In the genomic region with DNA sequence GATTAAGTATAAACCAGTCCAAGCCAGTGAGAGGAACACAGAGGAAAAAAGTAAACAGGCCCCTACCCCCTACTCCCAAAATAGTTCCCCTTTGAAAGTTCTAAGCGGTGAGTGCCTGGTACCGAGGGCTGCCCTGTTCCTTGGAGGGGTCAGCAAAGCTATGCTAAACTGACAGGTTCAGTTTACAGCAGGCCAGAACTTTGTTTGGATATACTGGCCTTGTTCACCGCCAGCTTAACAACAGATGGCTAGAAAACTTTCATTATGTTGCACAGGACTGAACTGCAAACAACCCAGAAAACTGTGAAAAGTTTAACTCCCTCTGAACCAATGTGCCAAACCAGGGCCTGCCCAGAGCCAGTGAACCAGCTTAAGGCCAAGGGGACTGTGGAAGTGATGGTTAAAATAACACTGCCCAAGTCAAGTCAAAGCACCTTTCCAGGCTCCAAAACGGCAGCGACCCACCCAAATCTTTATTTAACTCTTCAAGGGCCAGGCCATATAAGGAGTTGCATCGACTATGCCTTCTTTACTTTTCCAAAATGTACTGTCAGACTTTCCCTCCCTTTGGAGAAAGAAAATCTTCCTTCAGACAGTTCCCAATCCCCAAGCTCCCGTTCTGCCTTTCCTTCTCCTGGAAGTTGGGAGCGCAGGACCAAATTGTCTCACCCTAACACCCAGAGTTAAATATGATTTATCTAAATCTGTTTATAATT, we compare ENCODE assay signal across 16 cellular contexts.
DNase-seq lines count a peak whose midpoint lies in the region; ATAC-seq and TF ChIP-seq lines count a peak whose summit lies in the region.
"Had no signal": no experiment of that assay in that cellular context is flagged by ENCODE, and none has a peak within 500 bp of the region (broad histone marks: within the 10 kb centered on the region; RNA-seq: fewer than 3 reads in every experiment).

No MANE protein-coding gene starts in this region.

- H3K36me3 ChIP-seq in body of pancreas (replicated peaks in 1 of 2; ENCODE audit: insufficient read depth in 1 of 2, low read depth in 2 of 2) = no peaks in the 10 kb centered on the region

- DNase-seq in DMS 273 (lab: John Stamatoyannopoulos, UW; ENCODE audit: unreplicated experiment) (peak; percentile 52), DMS 273 treated with DMSO at 0.1 percent for 48 hours (lab: John Stamatoyannopoulos, UW) (no peak), body of pancreas (peak; percentile 47 to 75 (median 60)), mesothelial cell of epicardium (ENCODE audit: low spot score in 2 of 2, unreplicated experiment in 2 of 2) (no peak), GDM1 (lab: John Stamatoyannopoulos, UW) (no peak)
- DNase-seq in stimulated activated naive B cell treated with anti-CD40 and anti-IgM and Interleukin-4, amounts not matched to agents 10 μg/mL and 1 μg/mL and 100 μg/mL, for 72 hours = no peak
- no peak for DNase-seq in activated CD4-positive, CD25-positive, alpha-beta regulatory T cell treated with anti-CD3 and anti-CD28 coated beads, Interleukin-2, amount 50 U/mL, for 72 hours
- DNase-seq: 8988T; HCEC 1CT; KBM-7; NCI-H1694 treated with DMSO at 0.1 percent for 48 hours; NK-92 treated with Interleukin-12 subunit alpha and Interleukin-12 subunit beta, amount 100 ng/mL, for 24 hours; SW 1271 had no signal

- H3K36me3 Mint-ChIP-seq in mesothelial cell of epicardium = no peaks in the 10 kb centered on the region
- H3K36me3 Mint-ChIP-seq in stimulated activated naive B cell treated with anti-CD40 and anti-IgM and Interleukin-4, amounts not matched to agents 10 μg/mL and 1 μg/mL and 100 μg/mL, for 72 hours = peaks cover 11 to 19% of the 10 kb centered on the region in 2 donors

- no peak overlapping the region for H3K4me3 Mint-ChIP-seq in mesothelial cell of epicardium
- no peak overlapping the region for H3K4me3 Mint-ChIP-seq in stimulated activated naive B cell treated with anti-CD40 and anti-IgM and Interleukin-4, amounts not matched to agents 10 μg/mL and 1 μg/mL and 100 μg/mL, for 72 hours
- H3K4me3 Mint-ChIP-seq: neural crest cell had no signal

- no peaks in the 10 kb centered on the region for H3K27me3 ChIP-seq in body of pancreas

- intact Hi-C loops in body of pancreas (cut with DNase I) = no loop called here

- TF ChIP-seq POLR2A in body of pancreas (IDR thresholded peaks at IDR 0.05) = peak in 2 of 3 donors; percentile 52 to 58

- 31 to 33% methylated on average over 8 of the region's 8 CpGs for WGBS in body of pancreas, 2 donors

- ATAC-seq in body of pancreas (peak; percentile 82), GM19452 (IDR thresholded peaks at IDR 0.05; ENCODE audit: unreplicated experiment) (no peak)
- no peak for ATAC-seq in stimulated activated naive B cell treated with anti-CD40 and anti-IgM and Interleukin-4, amounts not matched to agents 10 μg/mL and 1 μg/mL and 100 μg/mL, for 72 hours (replicated peaks)
- ATAC-seq: GM12878 had no signal

- no peaks in the 10 kb centered on the region for H3K9me3 Mint-ChIP-seq in mesothelial cell of epicardium
- H3K9me3 Mint-ChIP-seq in stimulated activated naive B cell treated with anti-CD40 and anti-IgM and Interleukin-4, amounts not matched to agents 10 μg/mL and 1 μg/mL and 100 μg/mL, for 72 hours = no peaks in the 10 kb centered on the region
- H3K9me3 Mint-ChIP-seq: neural crest cell had no signal

- H3K27ac Mint-ChIP-seq in mesothelial cell of epicardium = peak overlapping the region; percentile 81
- peak overlapping the region; percentile 82 for H3K27ac Mint-ChIP-seq in stimulated activated naive B cell treated with anti-CD40 and anti-IgM and Interleukin-4, amounts not matched to agents 10 μg/mL and 1 μg/mL and 100 μg/mL, for 72 hours

- H3K27ac ChIP-seq in body of pancreas = peak overlapping the region; percentile 72 to 87 (median 84)

- no peaks in the 10 kb centered on the region for H3K9me3 ChIP-seq in body of pancreas

- TF ChIP-seq CTCF in body of pancreas (IDR thresholded peaks at IDR 0.05) = no peak
- no peak for TF ChIP-seq CTCF in mesothelial cell of epicardium (IDR thresholded peaks at IDR 0.05; ENCODE audit: unreplicated experiment)

- no peaks in the 10 kb centered on the region for H3K27me3 Mint-ChIP-seq in mesothelial cell of epicardium (ENCODE audit: low read depth)
- H3K27me3 Mint-ChIP-seq in stimulated activated naive B cell treated with anti-CD40 and anti-IgM and Interleukin-4, amounts not matched to agents 10 μg/mL and 1 μg/mL and 100 μg/mL, for 72 hours = no peaks in the 10 kb centered on the region

- peaks cover 73% of the 10 kb centered on the region for H3K4me1 ChIP-seq in body of pancreas

- no peak overlapping the region for H3K4me3 ChIP-seq in body of pancreas
- H3K4me3 ChIP-seq: GM12878 had no signal

- H3K4me1 Mint-ChIP-seq in mesothelial cell of epicardium = peaks cover 74% of the 10 kb centered on the region
- peaks cover 34 to 64% of the 10 kb centered on the region in 2 donors for H3K4me1 Mint-ChIP-seq in stimulated activated naive B cell treated with anti-CD40 and anti-IgM and Interleukin-4, amounts not matched to agents 10 μg/mL and 1 μg/mL and 100 μg/mL, for 72 hours

Comparison
In these comparisons a context has a peak if more than half of its experiments do, and no peak if none do; other contexts are left out.
1. DNase-seq: peak in DMS 273 (single experiment) and body of pancreas (4 of 4); none in DMS 273 treated with DMSO at 0.1 percent for 48 hours (single experiment), mesothelial cell of epicardium (0 of 2), stimulated activated naive B cell treated with anti-CD40 and anti-IgM and Interleukin-4, amounts not matched to agents 10 μg/mL and 1 μg/mL and 100 μg/mL, for 72 hours (single experiment), activated CD4-positive, CD25-positive, alpha-beta regulatory T cell treated with anti-CD3 and anti-CD28 coated beads, Interleukin-2, amount 50 U/mL, for 72 hours (single experiment) and GDM1 (single experiment).